In the genomic region with DNA sequence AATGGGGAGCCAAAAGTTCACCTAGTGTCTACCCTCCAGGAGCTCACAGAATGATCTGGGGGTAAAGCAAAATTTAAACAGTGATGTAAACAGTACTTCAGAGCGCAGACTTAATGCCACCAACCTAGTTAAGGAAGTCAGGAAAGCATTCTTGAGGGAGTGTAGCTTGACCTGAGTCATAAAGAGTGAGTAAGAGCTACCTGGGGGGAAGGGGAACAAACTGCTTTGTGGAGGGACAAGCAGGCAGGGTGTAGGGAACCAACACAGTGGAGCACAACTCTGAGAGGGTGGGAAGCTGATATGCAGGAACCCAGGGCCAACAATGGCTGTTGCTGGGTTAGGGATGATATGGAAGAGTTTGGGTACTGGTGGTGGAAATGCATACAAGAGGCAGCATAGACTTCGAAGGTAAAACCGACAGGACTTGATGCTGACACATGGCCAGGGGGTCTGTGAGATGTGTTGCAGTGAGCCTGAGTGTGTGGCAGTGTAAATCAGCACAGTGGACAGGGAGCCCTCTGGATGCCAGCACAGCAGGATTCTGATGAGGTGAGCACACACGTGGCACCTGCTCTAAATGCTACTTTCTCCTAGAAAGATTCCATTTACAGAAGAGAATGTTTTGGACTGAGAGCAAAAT, we compare ENCODE assay signal across 13 cellular contexts. TPM values are rescaled to one million over a fixed set of nuclear protein-coding genes. Genes with fewer than 3 reads are reported as not detected.
A peak's percentile ranks its signal among the peaks of the same experiment; 100 is the strongest.
DNase-seq lines count a peak whose midpoint lies in the region; TF ChIP-seq lines count a peak whose summit lies in the region.
"Had no signal": no experiment of that assay in that cellular context is flagged by ENCODE, and none has a peak within 500 bp of the region (broad histone marks: within the 10 kb centered on the region; RNA-seq: fewer than 3 reads in every experiment).

No MANE protein-coding gene starts in this region.

- H3K4me1 Mint-ChIP-seq in osteocyte (ENCODE audit: unreplicated experiment) = no peaks in the 10 kb centered on the region

- no peaks in the 10 kb centered on the region for H3K27me3 ChIP-seq in effector memory CD4-positive, alpha-beta T cell (replicated peaks; ENCODE audit: control insufficient read depth, insufficient read depth, low read length, poor library complexity, severe bottlenecking)

- no peak overlapping the region for H3K4me3 ChIP-seq in astrocyte of the spinal cord (ENCODE audit: low read depth, low read length)
- no peak overlapping the region for H3K4me3 ChIP-seq in effector memory CD4-positive, alpha-beta T cell (ENCODE audit: insufficient read depth, low read depth, low read length, poor library complexity, severe bottlenecking)
- H3K4me3 ChIP-seq: GM12878 had no signal

- peaks cover 17% of the 10 kb centered on the region for H3K4me1 ChIP-seq in effector memory CD4-positive, alpha-beta T cell (ENCODE audit: control insufficient read depth, insufficient read depth, low read length, poor library complexity, severe bottlenecking)

- H3K36me3 ChIP-seq in effector memory CD4-positive, alpha-beta T cell (ENCODE audit: control insufficient read depth, insufficient read depth, low read length) = no peaks in the 10 kb centered on the region

- no peak for TF ChIP-seq CTCF in astrocyte of the spinal cord (IDR thresholded peaks at IDR 0.05; ENCODE audit: low read depth, low read length)
- TF ChIP-seq CTCF in osteocyte (IDR thresholded peaks at IDR 0.05) = no peak

- no peaks in the 10 kb centered on the region for H3K9me3 Mint-ChIP-seq in osteocyte (ENCODE audit: unreplicated experiment)

- no peak for TF ChIP-seq EP300 in Ishikawa (IDR thresholded peaks at IDR 0.05; ENCODE audit: borderline replicate concordance)

- no peak for TF ChIP-seq RAD21 in Ishikawa (IDR thresholded peaks at IDR 0.05; ENCODE audit: low read depth)

- no peaks in the 10 kb centered on the region for H3K27me3 Mint-ChIP-seq in osteocyte (ENCODE audit: unreplicated experiment)
- H3K27me3 Mint-ChIP-seq: activated naive CD8-positive, alpha-beta T cell had no signal

- in situ Hi-C loops in astrocyte of the spinal cord (cut with HindIII; ENCODE audit: low sequenced_read_pairs) = no loop called here

- no peak overlapping the region for H3K4me3 Mint-ChIP-seq in osteocyte (ENCODE audit: unreplicated experiment)
- H3K4me3 Mint-ChIP-seq: activated naive CD8-positive, alpha-beta T cell had no signal

- DNase-seq in EH (ENCODE audit: low read depth) (peak; percentile 45), astrocyte of the spinal cord (ENCODE audit: low read depth, low spot score) (peak; percentile 45), kidney tubule cell (ENCODE audit: low spot score) (peak; percentile 86), DMS79 (lab: John Stamatoyannopoulos, UW) (no peak), osteocyte (ENCODE audit: extremely low spot score, unreplicated experiment) (no peak), NCI-H1048 (lab: John Stamatoyannopoulos, UW) (no peak)
- DNase-seq in effector memory CD4-positive, alpha-beta T cell = no peak
- DNase-seq: COR-L47, NCI-H2171 treated with DMSO at 0.1 percent for 48 hours had no signal

- H3K9me3 ChIP-seq in effector memory CD4-positive, alpha-beta T cell (ENCODE audit: control insufficient read depth, low read length) = no peaks in the 10 kb centered on the region

- no peak overlapping the region for H3K27ac ChIP-seq in effector memory CD4-positive, alpha-beta T cell (ENCODE audit: insufficient read depth, low read length, poor library complexity, severe bottlenecking)

- no peak overlapping the region for H3K27ac Mint-ChIP-seq in osteocyte (ENCODE audit: unreplicated experiment)
- H3K27ac Mint-ChIP-seq: activated naive CD8-positive, alpha-beta T cell had no signal

- peaks cover 3% of the 10 kb centered on the region for H3K36me3 Mint-ChIP-seq in osteocyte (ENCODE audit: unreplicated experiment)

TF ChIP-seq in Ishikawa, 13 proteins besides CTCF, POLR2A, EP300 and RAD21:
- no peak for TF ChIP-seq ZBTB7A (IDR thresholded peaks at IDR 0.05; ENCODE audit: low read depth)
- TF ChIP-seq TCF12 (IDR thresholded peaks at IDR 0.05; ENCODE audit: low read depth) = no peak
- TF ChIP-seq YY1 (IDR thresholded peaks at IDR 0.05; ENCODE audit: low read depth) = no peak
- TF ChIP-seq, protein P1, sequence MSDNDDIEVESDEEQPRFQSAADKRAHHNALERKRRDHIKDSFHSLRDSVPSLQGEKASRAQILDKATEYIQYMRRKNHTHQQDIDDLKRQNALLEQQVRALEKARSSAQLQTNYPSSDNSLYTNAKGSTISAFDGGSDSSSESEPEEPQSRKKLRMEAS (IDR thresholded peaks at IDR 0.05) = peak; percentile 51; the same call in 1 of the 2 replicates
- TF ChIP-seq, protein P2, sequence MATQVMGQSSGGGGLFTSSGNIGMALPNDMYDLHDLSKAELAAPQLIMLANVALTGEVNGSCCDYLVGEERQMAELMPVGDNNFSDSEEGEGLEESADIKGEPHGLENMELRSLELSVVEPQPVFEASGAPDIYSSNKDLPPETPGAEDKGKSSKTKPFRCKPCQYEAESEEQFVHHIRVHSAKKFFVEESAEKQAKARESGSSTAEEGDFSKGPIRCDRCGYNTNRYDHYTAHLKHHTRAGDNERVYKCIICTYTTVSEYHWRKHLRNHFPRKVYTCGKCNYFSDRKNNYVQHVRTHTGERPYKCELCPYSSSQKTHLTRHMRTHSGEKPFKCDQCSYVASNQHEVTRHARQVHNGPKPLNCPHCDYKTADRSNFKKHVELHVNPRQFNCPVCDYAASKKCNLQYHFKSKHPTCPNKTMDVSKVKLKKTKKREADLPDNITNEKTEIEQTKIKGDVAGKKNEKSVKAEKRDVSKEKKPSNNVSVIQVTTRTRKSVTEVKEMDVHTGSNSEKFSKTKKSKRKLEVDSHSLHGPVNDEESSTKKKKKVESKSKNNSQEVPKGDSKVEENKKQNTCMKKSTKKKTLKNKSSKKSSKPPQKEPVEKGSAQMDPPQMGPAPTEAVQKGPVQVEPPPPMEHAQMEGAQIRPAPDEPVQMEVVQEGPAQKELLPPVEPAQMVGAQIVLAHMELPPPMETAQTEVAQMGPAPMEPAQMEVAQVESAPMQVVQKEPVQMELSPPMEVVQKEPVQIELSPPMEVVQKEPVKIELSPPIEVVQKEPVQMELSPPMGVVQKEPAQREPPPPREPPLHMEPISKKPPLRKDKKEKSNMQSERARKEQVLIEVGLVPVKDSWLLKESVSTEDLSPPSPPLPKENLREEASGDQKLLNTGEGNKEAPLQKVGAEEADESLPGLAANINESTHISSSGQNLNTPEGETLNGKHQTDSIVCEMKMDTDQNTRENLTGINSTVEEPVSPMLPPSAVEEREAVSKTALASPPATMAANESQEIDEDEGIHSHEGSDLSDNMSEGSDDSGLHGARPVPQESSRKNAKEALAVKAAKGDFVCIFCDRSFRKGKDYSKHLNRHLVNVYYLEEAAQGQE (IDR thresholded peaks at IDR 0.05; ENCODE audit: low read depth) = peak; percentile 69
- no peak for TF ChIP-seq TEAD4 (IDR thresholded peaks at IDR 0.05)
- TF ChIP-seq EGR1 (IDR thresholded peaks at IDR 0.05) = no peak
- no peak for TF ChIP-seq FOXM1 (IDR thresholded peaks at IDR 0.05; ENCODE audit: borderline replicate concordance, low read depth)
- no peak for TF ChIP-seq NFIC (IDR thresholded peaks at IDR 0.05)
- TF ChIP-seq CEBPB (IDR thresholded peaks at IDR 0.05) = no peak
- TF ChIP-seq CREB1 (IDR thresholded peaks at IDR 0.05; ENCODE audit: low read depth) = no peak
TF ChIP-seq in Ishikawa: peak in this region for 2.

RNA-seq across cellular contexts. Expression of a gene that starts 58.3 kb away (rescaled TPM):
- total RNA-seq in osteocyte = 1.4 and 1.5 TPM in 2 replicates
- total RNA-seq: skeletal muscle tissue had no signal

Comparison
In these comparisons a context has a peak if more than half of its experiments do, and no peak if none do; other contexts are left out.
1. DNase-seq: peak in EH (single experiment), astrocyte of the spinal cord (single experiment) and kidney tubule cell (single experiment); none in DMS79 (single experiment), osteocyte (single experiment), effector memory CD4-positive, alpha-beta T cell (0 of 3) and NCI-H1048 (single experiment).